1 cellular context compared by ENCODE assay signal in the genomic region with DNA sequence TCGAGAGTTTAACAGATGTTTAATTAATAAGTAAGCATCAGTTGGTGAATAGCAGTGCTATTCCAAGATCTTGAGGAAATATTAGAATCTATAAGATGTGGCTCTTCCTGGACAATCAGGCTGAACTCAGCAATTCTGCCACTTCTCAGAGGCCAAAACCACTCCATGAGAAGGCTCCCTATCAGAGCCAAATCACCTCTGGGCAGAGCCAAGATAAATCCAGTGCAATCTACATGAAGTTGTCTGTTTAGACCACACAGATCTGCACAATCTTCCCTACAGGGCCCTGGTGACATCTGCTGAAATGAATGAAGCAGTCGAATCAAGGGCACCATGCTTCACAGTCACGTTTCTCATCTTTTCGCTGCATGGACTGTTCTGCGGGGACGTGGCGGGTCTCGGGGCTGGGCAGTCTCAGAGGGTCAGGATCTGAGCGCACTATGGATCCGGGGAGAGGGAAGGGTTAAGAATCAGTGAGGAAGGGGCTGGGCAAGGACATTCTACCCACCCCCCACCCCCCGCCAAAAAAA.
TF ChIP-seq lines count a peak whose summit lies in the region.

No MANE protein-coding gene starts in this region.

TF ChIP-seq in endothelial cell of umbilical vein, 7 proteins besides CTCF, POLR2A, EP300 and RAD21 (continued from another document):
- TF ChIP-seq POLR2AphosphoS5 (IDR thresholded peaks at IDR 0.05; ENCODE audit: insufficient read depth, low read depth, low read length) = no peak
- TF ChIP-seq, protein P1, sequence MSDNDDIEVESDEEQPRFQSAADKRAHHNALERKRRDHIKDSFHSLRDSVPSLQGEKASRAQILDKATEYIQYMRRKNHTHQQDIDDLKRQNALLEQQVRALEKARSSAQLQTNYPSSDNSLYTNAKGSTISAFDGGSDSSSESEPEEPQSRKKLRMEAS (IDR thresholded peaks at IDR 0.05; ENCODE audit: insufficient read depth, insufficient read length) = no peak
